ENCODE assay signal across 13 cellular contexts in genomic region chr9:13939129-13939528, GRCh38.
DNase-seq lines count a peak whose midpoint lies in the region; ATAC-seq and TF ChIP-seq lines count a peak whose summit lies in the region.
"Had no signal": no experiment of that assay in that cellular context is flagged by ENCODE, and none has a peak within 500 bp of the region (broad histone marks: within the 10 kb centered on the region; RNA-seq: fewer than 3 reads in every experiment).

No MANE protein-coding gene starts in this region.

- peaks cover 30% of the 10 kb centered on the region for H3K4me1 ChIP-seq in cardiac muscle cell (ENCODE audit: low read depth)
- H3K4me1 ChIP-seq in smooth muscle cell (ENCODE audit: low read depth), result peaks cover 3% of the 10 kb centered on the region
- H3K4me1 ChIP-seq in PC-9 (replicated peaks; ENCODE audit: insufficient read depth), result no peaks in the 10 kb centered on the region
- H3K4me1 ChIP-seq: SJSA1 had no signal

- H3K27ac Mint-ChIP-seq in HFFc6, result peak overlapping the region; percentile 65

- H3K9me2 ChIP-seq in PC-9 (ENCODE audit: insufficient read depth), result no peaks in the 10 kb centered on the region

- no peaks in the 10 kb centered on the region for H3K9me3 Mint-ChIP-seq in HFFc6

- POLR2A ChIA-PET in PC-9 (lab: Charles Lee; ENCODE audit: unreplicated experiment), result no interaction called here

- 18% methylated on average over 1 of the region's 1 CpG for WGBS in smooth muscle cell (ENCODE audit: low lambda C conversion rate)

- no peak for ATAC-seq in HG03159 (IDR thresholded peaks at IDR 0.05; ENCODE audit: unreplicated experiment)

- in situ Hi-C loops in astrocyte of the cerebellum (cut with HindIII; ENCODE audit: low sequenced_read_pairs) (no loop called here), GM13976 (cut with MboI; ENCODE audit: low sequenced_read_pairs, unreplicated experiment) (no loop called here)

- H3K4me3 ChIP-seq in astrocyte of the cerebellum (ENCODE audit: low read depth, low read length) (no peak overlapping the region), cardiac muscle cell (no peak overlapping the region), smooth muscle cell (no peak overlapping the region), PC-9 (no peak overlapping the region)
- H3K4me3 ChIP-seq: SJSA1 had no signal

- peaks cover 63% of the 10 kb centered on the region for H3K4me1 Mint-ChIP-seq in HFFc6 (ENCODE audit: low read depth)

- H3K36me3 ChIP-seq in cardiac muscle cell (no peaks in the 10 kb centered on the region), smooth muscle cell (ENCODE audit: low read depth) (no peaks in the 10 kb centered on the region), PC-9 (ENCODE audit: low read depth) (no peaks in the 10 kb centered on the region)
- H3K36me3 ChIP-seq: SJSA1 had no signal

- no peaks in the 10 kb centered on the region for H3K79me2 ChIP-seq in smooth muscle cell (ENCODE audit: low read depth)
- H3K79me2 ChIP-seq in PC-9 (ENCODE audit: low read depth), result no peaks in the 10 kb centered on the region

- no peaks in the 10 kb centered on the region for H3K9me3 ChIP-seq in cardiac muscle cell (ENCODE audit: low read depth)
- H3K9me3 ChIP-seq in smooth muscle cell (replicated peaks; ENCODE audit: low read depth), result no peaks in the 10 kb centered on the region
- H3K9me3 ChIP-seq in PC-9 (ENCODE audit: insufficient read depth, low read depth), result no peaks in the 10 kb centered on the region
- H3K9me3 ChIP-seq: SJSA1 had no signal

- no peak overlapping the region for H3K4me3 Mint-ChIP-seq in HFFc6

- peaks cover 3% of the 10 kb centered on the region; the same call in 1 of the 2 replicates for H3K27me3 Mint-ChIP-seq in HFFc6 (ENCODE audit: insufficient read depth)

- BruUV-seq in PC-9 (replicated peaks; lab: Mats Ljungman, UMichigan), result no TSS peak

- H3K27ac ChIP-seq in cardiac muscle cell, result peak overlapping the region; percentile 31
- no peak overlapping the region for H3K27ac ChIP-seq in smooth muscle cell (ENCODE audit: low read depth)
- no peak overlapping the region for H3K27ac ChIP-seq in PC-9
- H3K27ac ChIP-seq: SJSA1 had no signal

- no peaks in the 10 kb centered on the region for H4K20me1 ChIP-seq in smooth muscle cell (ENCODE audit: low read depth)
- H4K20me1 ChIP-seq in PC-9 (ENCODE audit: insufficient read depth), result no peaks in the 10 kb centered on the region

- intact Hi-C loops in PC-9 (cut with micrococcal nuclease; ENCODE audit: unreplicated experiment), result no loop called here

- DNase-seq in HFFc6, result peak; percentile 55
- DNase-seq in astrocyte of the cerebellum (ENCODE audit: low read depth), result peak; percentile 63
- DNase-seq in cardiac muscle cell (ENCODE audit: low read depth in 1 of 2, low spot score in 1 of 2), result peak; percentile 37 to 95
- no peak for DNase-seq in smooth muscle cell (lab: John Stamatoyannopoulos, UW; ENCODE audit: unreplicated experiment)
- no peak for DNase-seq in SKM-1 (lab: John Stamatoyannopoulos, UW; ENCODE audit: unreplicated experiment)
- no peak for DNase-seq in PC-9
- DNase-seq in GM13976 (ENCODE audit: low spot score), result no peak
- DNase-seq: central memory CD4-positive, alpha-beta T cell; H7; NCI-H187; nucleus accumbens had no signal

- H3K4me2 ChIP-seq in smooth muscle cell (peak overlapping the region; percentile 2), PC-9 (no peak overlapping the region)

- H2AFZ ChIP-seq in smooth muscle cell (ENCODE audit: low read depth) (no peak overlapping the region), PC-9 (no peak overlapping the region)

- H3F3A ChIP-seq in smooth muscle cell (ENCODE audit: low read depth) (peaks cover 16% of the 10 kb centered on the region), PC-9 (ENCODE audit: insufficient read depth, low read depth) (no peaks in the 10 kb centered on the region; the same call in 1 of the 2 replicates)

- TF ChIP-seq CTCF in HFFc6 (IDR thresholded peaks at IDR 0.05), result no peak
- no peak for TF ChIP-seq CTCF in astrocyte of the cerebellum (IDR thresholded peaks at IDR 0.05; ENCODE audit: low read depth, low read length, missing control alignments)
- TF ChIP-seq CTCF in cardiac muscle cell (IDR thresholded peaks at IDR 0.05; ENCODE audit: low read depth, low read length), result no peak
- TF ChIP-seq CTCF in smooth muscle cell (IDR thresholded peaks at IDR 0.05; ENCODE audit: borderline replicate concordance, insufficient read depth, poor library complexity, severe bottlenecking), result no peak
- no peak for TF ChIP-seq CTCF in PC-9 (conservative IDR thresholded peaks at IDR 0.05)
- no peak for TF ChIP-seq CTCF in GM13976 (IDR thresholded peaks at IDR 0.05; ENCODE audit: borderline replicate concordance, control extremely low read depth, extremely low read depth, insufficient read depth, missing control alignments)

- CTCF ChIA-PET in PC-9 (lab: Charles Lee), result no interaction called here

- H3K9ac ChIP-seq in smooth muscle cell (ENCODE audit: low read depth), result no peak overlapping the region

- H3K36me3 Mint-ChIP-seq in HFFc6 (ENCODE audit: low read depth), result no peaks in the 10 kb centered on the region

- no peaks in the 10 kb centered on the region for H3K27me3 ChIP-seq in cardiac muscle cell
- no peaks in the 10 kb centered on the region for H3K27me3 ChIP-seq in smooth muscle cell (ENCODE audit: low read depth)
- H3K27me3 ChIP-seq in PC-9 (ENCODE audit: insufficient read depth, low read depth), result no peaks in the 10 kb centered on the region
- H3K27me3 ChIP-seq: SJSA1 had no signal

Comparison
In these comparisons a context has a peak if more than half of its experiments do, and no peak if none do; other contexts are left out.
1. DNase-seq: peak in HFFc6 (single experiment), astrocyte of the cerebellum (single experiment) and cardiac muscle cell (2 of 2); none in smooth muscle cell (single experiment), SKM-1 (single experiment), PC-9 (0 of 2) and GM13976 (single experiment).